ENCODE assay signal across 8 cellular contexts in the genomic region with DNA sequence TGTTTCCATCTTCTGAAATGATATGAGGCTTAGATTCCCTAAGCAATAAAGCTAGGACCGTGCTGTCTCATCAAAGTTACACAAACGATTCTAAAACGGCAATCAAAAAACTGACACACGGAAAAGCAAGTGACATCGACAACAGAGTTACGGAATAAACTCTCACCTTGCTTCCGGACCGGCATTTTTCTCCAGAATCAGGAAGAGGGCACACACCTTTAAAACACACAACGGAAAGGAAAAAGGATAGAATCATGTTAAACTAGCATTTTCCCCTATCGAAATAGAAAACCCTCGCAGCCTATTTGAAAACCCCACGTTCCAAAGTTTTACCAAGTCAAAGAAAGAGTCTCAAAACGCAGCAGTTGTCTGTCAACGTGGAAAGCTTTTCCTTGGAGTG. TPM values are rescaled to one million over a fixed set of nuclear protein-coding genes. Genes with fewer than 3 reads are reported as not detected.
DNase-seq lines count a peak whose midpoint lies in the region; ATAC-seq and TF ChIP-seq lines count a peak whose summit lies in the region.

No MANE protein-coding gene starts in this region.

- H3K36me3 Mint-ChIP-seq in natural killer cell, result no peaks in the 10 kb centered on the region

- peaks cover 6 to 7% of the 10 kb centered on the region in 2 donors for H3K27me3 Mint-ChIP-seq in natural killer cell (ENCODE audit: low read depth in 2 of 2)

- peak; percentile 17 for DNase-seq in NB4 (ENCODE audit: low read depth)
- DNase-seq in coronary artery (ENCODE audit: low spot score), result no peak
- no peak for DNase-seq in natural killer cell
- DNase-seq in stimulated activated CD8-positive, alpha-beta memory T cell treated with anti-CD3 and anti-CD28 coated beads, Interleukin-4, amount 100 ng/mL, for 48 hours, result no peak
- no peak for DNase-seq in activated CD4-positive, CD25-positive, alpha-beta regulatory T cell (lab: John Stamatoyannopoulos, UW)
- DNase-seq in COLO829 (ENCODE audit: low spot score), result no peak

- peak overlapping the region; percentile 86 to 92 for H3K27ac ChIP-seq in coronary artery

- peaks cover 32 to 42% of the 10 kb centered on the region in 2 donors for H3K4me1 Mint-ChIP-seq in natural killer cell

- H3K36me3 ChIP-seq in ES-I3 (ENCODE audit: insufficient read depth, low read length), result no peaks in the 10 kb centered on the region

- H3K4me3 Mint-ChIP-seq in natural killer cell, result peak overlapping the region; percentile 95

- H3K27ac Mint-ChIP-seq in natural killer cell, result peak overlapping the region; percentile 91 to 95

- no peak for TF ChIP-seq CTCF in NB4 (IDR thresholded peaks at IDR 0.05; ENCODE audit: low read depth, low read length)
- no peak for TF ChIP-seq CTCF in coronary artery (IDR thresholded peaks at IDR 0.05)
- no peak for TF ChIP-seq CTCF in natural killer cell (IDR thresholded peaks at IDR 0.05)

- H3K9me3 Mint-ChIP-seq in natural killer cell, result no peaks in the 10 kb centered on the region

- peak overlapping the region; percentile 89 for H3K9ac ChIP-seq in ES-I3 (ENCODE audit: low read depth, low read length)

- no peak for TF ChIP-seq POLR2A in NB4 (IDR thresholded peaks at IDR 0.05; ENCODE audit: extremely low read depth, insufficient read length)

- H3K4me3 ChIP-seq in NB4 (ENCODE audit: low read depth, low read length) (peak overlapping the region; percentile 70), coronary artery (peak overlapping the region; percentile 95)

- ATAC-seq in natural killer cell (no peak), GM19023 (IDR thresholded peaks at IDR 0.05; ENCODE audit: unreplicated experiment) (no peak)

- intact Hi-C loops in natural killer cell (cut with micrococcal nuclease), result no loop called here

- peaks cover 10% of the 10 kb centered on the region; the same call in 1 of the 2 replicates for H3K4me1 ChIP-seq in ES-I3 (ENCODE audit: insufficient read depth, low read length)

- H3K9me3 ChIP-seq in ES-I3 (ENCODE audit: control insufficient read depth, insufficient read depth, low read length), result no peaks in the 10 kb centered on the region

RNA-seq across cellular contexts. Expression of a gene that starts 1.4 kb away (rescaled TPM):
- 10 to 100 TPM; 82.0 to 91.8 (median 89.0) TPM for total RNA-seq in natural killer cell
